In the genomic region with DNA sequence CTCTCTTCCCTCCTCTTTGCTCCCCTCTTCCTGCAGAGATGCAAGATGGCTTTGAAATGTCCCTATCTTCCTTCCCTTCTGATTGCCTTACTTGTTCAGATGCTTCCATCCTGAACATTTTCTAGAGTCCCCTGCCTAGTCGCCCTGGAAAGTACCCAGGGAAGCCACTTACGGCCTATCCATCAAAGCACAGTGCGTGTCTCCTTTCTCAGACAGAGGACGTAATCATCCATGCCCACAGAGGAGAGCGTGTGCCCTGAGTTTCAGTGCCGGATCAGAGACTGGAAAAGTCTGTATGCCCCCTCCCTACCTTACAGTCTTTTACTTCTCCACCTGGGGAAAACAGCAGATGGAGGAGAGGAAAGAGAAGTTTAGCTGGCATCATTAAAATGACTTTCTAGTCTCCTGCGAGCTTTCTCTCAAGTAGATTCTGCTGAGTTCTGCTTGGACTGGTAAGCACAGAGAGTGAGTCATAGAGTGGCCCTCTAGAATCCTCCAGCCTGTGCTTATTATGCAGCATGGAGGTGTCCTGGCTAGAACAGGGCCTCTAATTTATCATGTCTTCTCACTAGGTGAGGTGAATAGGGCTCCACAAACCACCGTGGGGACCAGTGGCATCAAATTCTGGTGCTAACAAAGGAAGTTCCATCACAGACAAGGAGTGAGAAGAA, we compare ENCODE assay signal across 24 cellular contexts.
DNase-seq lines count a peak whose midpoint lies in the region; ATAC-seq and TF ChIP-seq lines count a peak whose summit lies in the region.
"Had no signal": no experiment of that assay in that cellular context is flagged by ENCODE, and none has a peak within 500 bp of the region (broad histone marks: within the 10 kb centered on the region; RNA-seq: fewer than 3 reads in every experiment).

No MANE protein-coding gene starts in this region.

- H3K9me3 Mint-ChIP-seq in CD8-positive, alpha-beta T cell: no peaks in the 10 kb centered on the region
- H3K9me3 Mint-ChIP-seq in endodermal cell: peaks cover 9% of the 10 kb centered on the region
- H3K9me3 Mint-ChIP-seq: CD8-positive, alpha-beta memory T cell; natural killer cell treated with Interleukin-12 subunit alpha and Interleukin-12 subunit beta and Interleukin-15 and Interleukin-18, amount 100 ng/mL, for 72 hours had no signal

- intact Hi-C loops in Right ventricle myocardium superior (cut with DNase I): no loop called here
- intact Hi-C loops in CD8-positive, alpha-beta T cell (cut with DNase I, micrococcal nuclease): no loop called here

- CTCF ChIA-PET in CD8-positive, alpha-beta T cell (lab: Charles Lee): no interaction called here

- no peak overlapping the region for H3K27ac Mint-ChIP-seq in CD8-positive, alpha-beta T cell
- H3K27ac Mint-ChIP-seq in endodermal cell: no peak overlapping the region
- H3K27ac Mint-ChIP-seq: activated CD8-positive, alpha-beta T cell treated with anti-CD3 and anti-CD28 coated beads, Interleukin-2, amount 10 ng/mL, durations not matched to agents 7 days and 5 days; mesothelial cell of epicardium; natural killer cell treated with Interleukin-12 subunit alpha and Interleukin-12 subunit beta and Interleukin-15 and Interleukin-18, amount 100 ng/mL, for 72 hours; T-helper 2 cell treated with Interferon-gamma antibody and Interleukin-4, amounts not matched to agents 5 μg/mL and 100 μg/mL, for 36 hours had no signal

- H3K9me3 ChIP-seq in cardiac muscle cell (ENCODE audit: low read depth) (no peaks in the 10 kb centered on the region), adipocyte (ENCODE audit: control insufficient read depth, low read length) (no peaks in the 10 kb centered on the region), endodermal cell (ENCODE audit: control insufficient read depth, low read length) (no peaks in the 10 kb centered on the region)
- H3K9me3 ChIP-seq in CD8-positive, alpha-beta T cell (ENCODE audit: low read length): no peaks in the 10 kb centered on the region
- H3K9me3 ChIP-seq: body of pancreas had no signal

- peak overlapping the region; percentile 22 for H3K27ac ChIP-seq in cardiac muscle cell
- no peak overlapping the region for H3K27ac ChIP-seq in CD8-positive, alpha-beta T cell (ENCODE audit: low read depth, low read length)
- H3K27ac ChIP-seq in endodermal cell (ENCODE audit: low read depth, low read length): no peak overlapping the region
- H3K27ac ChIP-seq: body of pancreas, parathyroid adenoma had no signal

- POLR2A ChIA-PET in CD8-positive, alpha-beta T cell (lab: Charles Lee): no interaction called here

- no peak overlapping the region for H3K4me3 Mint-ChIP-seq in CD8-positive, alpha-beta T cell
- H3K4me3 Mint-ChIP-seq in endodermal cell: no peak overlapping the region
- H3K4me3 Mint-ChIP-seq: activated CD8-positive, alpha-beta T cell treated with anti-CD3 and anti-CD28 coated beads, Interleukin-2, amount 10 ng/mL, durations not matched to agents 7 days and 5 days; CD8-positive, alpha-beta memory T cell; mesothelial cell of epicardium; natural killer cell treated with Interleukin-12 subunit alpha and Interleukin-12 subunit beta and Interleukin-15 and Interleukin-18, amount 100 ng/mL, for 72 hours; T-helper 2 cell treated with Interferon-gamma antibody and Interleukin-4, amounts not matched to agents 5 μg/mL and 100 μg/mL, for 36 hours had no signal

- no peak for ATAC-seq in Right ventricle myocardium superior (ENCODE audit: poor library complexity)
- no peak for ATAC-seq in CD8-positive, alpha-beta T cell
- ATAC-seq in GM18861 (IDR thresholded peaks at IDR 0.05; ENCODE audit: unreplicated experiment): no peak
- ATAC-seq: activated CD8-positive, alpha-beta T cell treated with anti-CD3 and anti-CD28 coated beads, Interleukin-2, amount 10 ng/mL, durations not matched to agents 7 days and 5 days; body of pancreas; natural killer cell treated with Interleukin-12 subunit alpha and Interleukin-12 subunit beta and Interleukin-15 and Interleukin-18, amount 100 ng/mL, for 72 hours had no signal

- 86 to 92% methylated on average over 7 to 8 of the region's 8 CpGs for WGBS in endodermal cell (ENCODE audit: insufficient coverage in 1 of 2, insufficient read length in 1 of 2), 2 experiments

- H3K27me3 ChIP-seq in cardiac muscle cell (no peaks in the 10 kb centered on the region), adipocyte (replicated peaks; ENCODE audit: control insufficient read depth, insufficient read depth, low read length) (no peaks in the 10 kb centered on the region), endodermal cell (ENCODE audit: control insufficient read depth, insufficient read depth, low read length, poor library complexity, severe bottlenecking) (no peaks in the 10 kb centered on the region)
- H3K27me3 ChIP-seq in CD8-positive, alpha-beta T cell (ENCODE audit: insufficient read depth, low read length): no peaks in the 10 kb centered on the region

- H3K9ac ChIP-seq in adipocyte (ENCODE audit: low read length): no peak overlapping the region
- no peak overlapping the region for H3K9ac ChIP-seq in endodermal cell (ENCODE audit: extremely low read depth, low read length, poor library complexity, severe bottlenecking)
- H3K9ac ChIP-seq: parathyroid adenoma had no signal

- H3K4me3 ChIP-seq in cardiac muscle cell (no peak overlapping the region), adipocyte (ENCODE audit: low read length) (no peak overlapping the region), fibroblast of the aortic adventitia (ENCODE audit: low read depth, low read length) (no peak overlapping the region), endodermal cell (ENCODE audit: low read length) (no peak overlapping the region)
- no peak overlapping the region for H3K4me3 ChIP-seq in CD8-positive, alpha-beta T cell (ENCODE audit: low read depth, low read length)
- H3K4me3 ChIP-seq: body of pancreas had no signal

- DNase-seq in cardiac muscle cell (ENCODE audit: low read depth in 1 of 2, low spot score in 1 of 2): no peak
- no peak for DNase-seq in Right ventricle myocardium superior
- peak; percentile 26 for DNase-seq in adipocyte (ENCODE audit: low read depth)
- peak; percentile 33 for DNase-seq in fibroblast of the aortic adventitia (ENCODE audit: low read depth)
- DNase-seq in cerebellum (ENCODE audit: low spot score): no peak
- no peak for DNase-seq in CD8-positive, alpha-beta T cell
- no peak for DNase-seq in endodermal cell
- DNase-seq: activated CD4-positive, CD25-positive, alpha-beta regulatory T cell; activated CD8-positive, alpha-beta T cell treated with anti-CD3 and anti-CD28 coated beads, Interleukin-2, amount 10 ng/mL, durations not matched to agents 7 days and 5 days; activated naive CD4-positive, alpha-beta T cell treated with anti-CD3 and anti-CD28 coated beads, Interleukin-2, amount 50 U/mL, for 16 hours; activated T-cell treated with anti-CD3 and anti-CD28 coated beads, Interleukin-2, amount 50 U/mL, for 48 hours; body of pancreas; CD8-positive, alpha-beta memory T cell; cortex of kidney; kidney; NCI-H82; OCI-M1; small intestine; stimulated activated CD4-positive, alpha-beta T cell treated with anti-CD3 and anti-CD28 coated beads, Interleukin-4, amount 100 ng/mL, for 24 hours had no signal

- H3K4me1 Mint-ChIP-seq in CD8-positive, alpha-beta T cell (ENCODE audit: low read depth): peaks cover 8% of the 10 kb centered on the region
- no peaks in the 10 kb centered on the region for H3K4me1 Mint-ChIP-seq in endodermal cell
- H3K4me1 Mint-ChIP-seq: mesothelial cell of epicardium had no signal

- H3K36me3 ChIP-seq in cardiac muscle cell (no peaks in the 10 kb centered on the region), adipocyte (ENCODE audit: control insufficient read depth, insufficient read depth, low read length, severe bottlenecking) (no peaks in the 10 kb centered on the region), endodermal cell (ENCODE audit: control insufficient read depth, insufficient read depth, low read length) (no peaks in the 10 kb centered on the region)
- H3K36me3 ChIP-seq in CD8-positive, alpha-beta T cell (ENCODE audit: insufficient read depth, low read length): no peaks in the 10 kb centered on the region

- H3K4me1 ChIP-seq in cardiac muscle cell (ENCODE audit: low read depth): peaks cover 25% of the 10 kb centered on the region
- H3K4me1 ChIP-seq in adipocyte (ENCODE audit: control insufficient read depth, insufficient read depth, low read length): peaks cover 40% of the 10 kb centered on the region
- H3K4me1 ChIP-seq in CD8-positive, alpha-beta T cell (ENCODE audit: insufficient read depth, low read length): no peaks in the 10 kb centered on the region
- no peaks in the 10 kb centered on the region for H3K4me1 ChIP-seq in endodermal cell (ENCODE audit: control insufficient read depth, insufficient read depth, low read length)
- H3K4me1 ChIP-seq: body of pancreas had no signal

- TF ChIP-seq CTCF in cardiac muscle cell (IDR thresholded peaks at IDR 0.05; ENCODE audit: low read depth, low read length) (no peak), fibroblast of the aortic adventitia (IDR thresholded peaks at IDR 0.05; ENCODE audit: insufficient read depth, low read length) (no peak), endodermal cell (conservative IDR thresholded peaks at IDR 0.05) (no peak)
- no peak for TF ChIP-seq CTCF in CD8-positive, alpha-beta T cell (IDR thresholded peaks at IDR 0.05)

- no peaks in the 10 kb centered on the region for H3K36me3 Mint-ChIP-seq in CD8-positive, alpha-beta T cell
- no peaks in the 10 kb centered on the region for H3K36me3 Mint-ChIP-seq in endodermal cell (ENCODE audit: low read depth)
- H3K36me3 Mint-ChIP-seq: mesothelial cell of epicardium; natural killer cell treated with Interleukin-12 subunit alpha and Interleukin-12 subunit beta and Interleukin-15 and Interleukin-18, amount 100 ng/mL, for 72 hours had no signal

- H3K27me3 Mint-ChIP-seq in CD8-positive, alpha-beta T cell (ENCODE audit: low read depth): no peaks in the 10 kb centered on the region
- no peaks in the 10 kb centered on the region for H3K27me3 Mint-ChIP-seq in endodermal cell (ENCODE audit: insufficient read depth)
- H3K27me3 Mint-ChIP-seq: CD8-positive, alpha-beta memory T cell; natural killer cell treated with Interleukin-12 subunit alpha and Interleukin-12 subunit beta and Interleukin-15 and Interleukin-18, amount 100 ng/mL, for 72 hours had no signal

Comparison
In these comparisons a context has a peak if more than half of its experiments do, and no peak if none do; other contexts are left out.
1. DNase-seq: peak in adipocyte (single experiment) and fibroblast of the aortic adventitia (single experiment); none in cardiac muscle cell (0 of 2), Right ventricle myocardium superior (single experiment), cerebellum (single experiment), CD8-positive, alpha-beta T cell (0 of 7) and endodermal cell (single experiment).